ENCODE assay signal across 12 cellular contexts in the genomic region with DNA sequence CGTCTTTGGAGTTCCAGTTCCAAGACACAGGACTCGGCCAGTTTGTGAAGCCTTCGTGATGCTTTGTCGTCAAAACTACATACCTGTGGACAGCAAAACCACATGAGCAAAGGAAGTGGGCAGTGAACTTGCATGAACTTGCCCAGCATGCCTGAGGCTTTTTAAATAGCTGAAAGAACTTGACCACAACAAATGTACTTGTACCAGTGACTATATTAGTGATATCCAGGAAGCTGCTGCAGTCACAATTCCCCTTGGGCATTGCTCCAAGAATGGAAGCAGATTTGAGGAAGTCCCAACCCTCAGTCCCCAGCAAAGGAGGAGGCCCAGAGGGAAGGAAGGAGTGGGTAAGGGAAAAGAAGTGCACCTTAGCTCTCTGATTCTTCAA. TPM values are rescaled to one million over a fixed set of nuclear protein-coding genes. Genes with fewer than 3 reads are reported as not detected.
DNase-seq lines count a peak whose midpoint lies in the region; ATAC-seq and TF ChIP-seq lines count a peak whose summit lies in the region.
"Had no signal": no experiment of that assay in that cellular context is flagged by ENCODE, and none has a peak within 500 bp of the region (broad histone marks: within the 10 kb centered on the region; RNA-seq: fewer than 3 reads in every experiment).

No MANE protein-coding gene starts in this region.

- no peak for TF ChIP-seq EP300 in suprapubic skin (IDR thresholded peaks at IDR 0.05)

- 67% methylated on average over 4 of the region's 4 CpGs for WGBS in suprapubic skin

- DNase-seq in Caki2 (ENCODE audit: low read depth): peak; percentile 56
- DNase-seq in KBM-7: peak; percentile 77
- DNase-seq in astrocyte of the spinal cord (ENCODE audit: low read depth, low spot score): peak; percentile 88
- peak; percentile 39 for DNase-seq in mucosa of gallbladder (ENCODE audit: low spot score)
- DNase-seq in stimulated activated CD4-positive, alpha-beta T cell treated with anti-CD3 and anti-CD28 coated beads, Interleukin-1b, Interleukin-23, amount 100 ng/mL, for 48 hours: no peak
- no peak for DNase-seq in NCI-H748 treated with DMSO at 0.1 percent for 48 hours (lab: John Stamatoyannopoulos, UW)
- DNase-seq in suprapubic skin (ENCODE audit: low spot score in 2 of 2): no peak
- DNase-seq: NCI-H1417 treated with DMSO at 0.1 percent for 48 hours, T1000 had no signal

- peaks cover 27% of the 10 kb centered on the region for H3K36me3 ChIP-seq in suprapubic skin

- H3K4me1 ChIP-seq in suprapubic skin: peaks cover 21% of the 10 kb centered on the region

- no peaks in the 10 kb centered on the region for H3K9me3 ChIP-seq in suprapubic skin
- H3K9me3 ChIP-seq: ascending aorta had no signal

- H3K27ac ChIP-seq in suprapubic skin: no peak overlapping the region
- H3K27ac ChIP-seq: ascending aorta, skin epidermis had no signal

- no peaks in the 10 kb centered on the region for H3K27me3 ChIP-seq in suprapubic skin
- H3K27me3 ChIP-seq: ascending aorta had no signal

- H3K4me3 ChIP-seq in astrocyte of the spinal cord (ENCODE audit: low read depth, low read length) (no peak overlapping the region), suprapubic skin (no peak overlapping the region)
- H3K4me3 ChIP-seq: ascending aorta, skin epidermis had no signal

- TF ChIP-seq POLR2A in suprapubic skin (IDR thresholded peaks at IDR 0.05): no peak

- TF ChIP-seq CTCF in astrocyte of the spinal cord (IDR thresholded peaks at IDR 0.05; ENCODE audit: low read depth, low read length): no peak
- TF ChIP-seq CTCF in suprapubic skin (IDR thresholded peaks at IDR 0.05): no peak

- in situ Hi-C loops in Caki2 (cut with HindIII; ENCODE audit: low pct_unique_long_range_greater_than_20kb, low sequenced_read_pairs) (no loop called here), KBM-7 (cut with MboI; ENCODE audit: low pct_unique_long_range_greater_than_20kb, low sequenced_read_pairs) (no loop called here), astrocyte of the spinal cord (cut with HindIII; ENCODE audit: low sequenced_read_pairs) (no loop called here)

- no peak for ATAC-seq in HG03565 (IDR thresholded peaks at IDR 0.05; ENCODE audit: unreplicated experiment)

RNA-seq across cellular contexts. Expression of gene FUCA1, which starts 2.6 kb away (rescaled TPM):
- 30.7 and 44.8 TPM in 2 replicates for total RNA-seq in Caki2 (2014; rRNA removed; shearing (Covaris generic); ENCODE audit: low replicate concordance)
- total RNA-seq in mucosa of gallbladder: 65.9 TPM
- total RNA-seq in suprapubic skin: 10 to 100 TPM; 11.8 to 17.6 (median 13.8) TPM

RNA-seq across cellular contexts. Expression of gene HMGCL, which starts 40.3 kb away (rescaled TPM):
- 72.5 and 74.7 TPM in 2 replicates for total RNA-seq in Caki2 (2014; rRNA removed; shearing (Covaris generic); ENCODE audit: low replicate concordance)
- total RNA-seq in mucosa of gallbladder (57.6 TPM), suprapubic skin (10 to 100 TPM; 17.7 to 41.9 (median 29.3) TPM)

RNA-seq across cellular contexts. Expression of gene CNR2, which starts 47.6 kb away (rescaled TPM):
- total RNA-seq in Caki2 (2014; rRNA removed; shearing (Covaris generic); ENCODE audit: low replicate concordance): 0.03 TPM in 1 of 2 replicates, not detected in the other
- 0.03 TPM for total RNA-seq in mucosa of gallbladder
- not detected for total RNA-seq in suprapubic skin
- total RNA-seq: ascending aorta had no signal

Comparison
In these comparisons a context has a peak if more than half of its experiments do, and no peak if none do; other contexts are left out.
1. DNase-seq: peak in Caki2 (single experiment), KBM-7 (single experiment), astrocyte of the spinal cord (single experiment) and mucosa of gallbladder (single experiment); none in stimulated activated CD4-positive, alpha-beta T cell treated with anti-CD3 and anti-CD28 coated beads, Interleukin-1b, Interleukin-23, amount 100 ng/mL, for 48 hours (single experiment), NCI-H748 treated with DMSO at 0.1 percent for 48 hours (single experiment) and suprapubic skin (0 of 2).